In the genomic region with DNA sequence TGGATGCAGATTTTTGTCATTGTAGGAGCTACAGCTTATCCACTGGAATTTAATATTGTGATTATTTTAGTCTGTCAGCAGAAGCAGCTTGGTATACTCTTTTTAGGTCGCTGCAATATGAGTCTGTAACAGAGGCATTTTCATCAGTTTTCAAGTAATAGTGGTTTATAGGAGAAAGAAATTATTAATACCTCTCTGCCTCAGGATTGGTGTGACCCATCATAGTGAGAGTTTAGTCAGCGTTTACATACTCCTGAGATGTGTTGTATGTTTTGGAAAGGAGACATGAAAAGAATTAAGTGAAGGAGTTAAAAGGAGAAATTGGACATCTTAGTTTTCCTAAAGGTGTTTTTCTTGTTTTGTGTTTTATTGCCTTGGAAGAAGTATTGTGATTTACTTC, we compare ENCODE assay signal across 6 cellular contexts.
"Had no signal": no experiment of that assay in that cellular context is flagged by ENCODE, and none has a peak within 500 bp of the region (broad histone marks: within the 10 kb centered on the region; RNA-seq: fewer than 3 reads in every experiment).

No MANE protein-coding gene starts in this region.

- H3K27me3 Mint-ChIP-seq: IgD-negative memory B cell had no signal

- DNase-seq: GOT3, H7, HCEC 1CT, KBM-7 had no signal

- H3K9me3 Mint-ChIP-seq: IgD-negative memory B cell had no signal

- H3K9ac ChIP-seq: KMS-11 had no signal

- H3K27ac Mint-ChIP-seq: IgD-negative memory B cell had no signal

- H3K4me2 ChIP-seq: KMS-11 had no signal

- H3K27ac ChIP-seq: KMS-11 had no signal

- H3K4me3 Mint-ChIP-seq: IgD-negative memory B cell had no signal

- H3K4me1 Mint-ChIP-seq: IgD-negative memory B cell had no signal

- H3K36me3 Mint-ChIP-seq: IgD-negative memory B cell had no signal
